ENCODE assay signal across 31 cellular contexts in genomic region chr2:213763358-213763757, GRCh38.
"Had no signal": no experiment of that assay in that cellular context is flagged by ENCODE, and none has a peak within 500 bp of the region (broad histone marks: within the 10 kb centered on the region; RNA-seq: fewer than 3 reads in every experiment).

No MANE protein-coding gene starts in this region.

- H3K4me1 ChIP-seq: esophagus muscularis mucosa, gastroesophageal sphincter had no signal

- H3K4me3 ChIP-seq: esophagus muscularis mucosa, gastroesophageal sphincter had no signal

- DNase-seq: activated B cell treated with CpG ODN at 0.5 μM for 24 hours; activated CD4-positive, alpha-beta memory T cell treated with anti-CD3 and anti-CD28 coated beads for 36 hours; activated CD4-positive, alpha-beta T cell treated with anti-CD3 and anti-CD28 coated beads for 36 hours; activated CD4-positive, alpha-beta T cell treated with anti-CD3 and anti-CD28 coated beads, Interleukin-2, amount 10 ng/mL, durations not matched to agents 24 days and 14 days; activated CD4-positive, CD25-positive, alpha-beta regulatory T cell treated with anti-CD3 and anti-CD28 coated beads, Interleukin-2, amount 50 U/mL, for 72 hours; activated CD8-positive, alpha-beta memory T cell treated with anti-CD3 and anti-CD28 coated beads, Interleukin-2, amount 10 ng/mL, durations not matched to agents 7 days and 5 days; activated CD8-positive, alpha-beta memory T cell treated with anti-CD3 and anti-CD28 coated beads, Interleukin-2, amount 50 U/mL, for 4 hours; activated CD8-positive, alpha-beta T cell treated with anti-CD3 and anti-CD28 coated beads, Interleukin-2, amount 10 ng/mL, durations not matched to agents 7 days and 5 days; activated gamma-delta T cell; activated naive CD4-positive, alpha-beta T cell; activated naive CD4-positive, alpha-beta T cell treated with anti-CD3 and anti-CD28 coated beads, Interleukin-2, amount 10 ng/mL, durations not matched to agents 7 days and 5 days; activated naive CD8-positive, alpha-beta T cell treated with anti-CD3 and anti-CD28 coated beads, Interleukin-2, amount 10 ng/mL, durations not matched to agents 7 days and 5 days; activated T-cell treated with anti-CD3 and anti-CD28 coated beads, Interleukin-2, amount 50 U/mL, for 1 hour; activated T-cell treated with anti-CD3 and anti-CD28 coated beads, Interleukin-2, amount 50 U/mL, for 48 hours; amniotic stem cell; anterior cingulate cortex; brain microvascular endothelial cell; caudate nucleus; cortex of kidney; dermis blood vessel endothelial cell; effector CD4-positive, alpha-beta T cell; effector memory CD8-positive, alpha-beta T cell; erythroblast; foreskin melanocyte; hippocampal formation; T-helper 17 cell; T1000; WERI-Rb-1 had no signal

- H3K27me3 ChIP-seq: brain microvascular endothelial cell, esophagus muscularis mucosa, gastroesophageal sphincter had no signal

- H3K27ac ChIP-seq: brain microvascular endothelial cell, esophagus muscularis mucosa, gastroesophageal sphincter, WERI-Rb-1 had no signal

- ATAC-seq: activated CD4-positive, alpha-beta T cell treated with anti-CD3 and anti-CD28 coated beads for 36 hours; activated CD8-positive, alpha-beta memory T cell treated with anti-CD3 and anti-CD28 coated beads, Interleukin-2, amount 10 ng/mL, durations not matched to agents 7 days and 5 days; activated CD8-positive, alpha-beta T cell treated with anti-CD3 and anti-CD28 coated beads, Interleukin-2, amount 10 ng/mL, durations not matched to agents 7 days and 5 days; activated naive CD4-positive, alpha-beta T cell treated with anti-CD3 and anti-CD28 coated beads, Interleukin-2, amount 50 U/mL, for 72 hours; effector memory CD8-positive, alpha-beta T cell; gastroesophageal sphincter; T-helper 17 cell had no signal

- H3K36me3 ChIP-seq: brain microvascular endothelial cell, esophagus muscularis mucosa, gastroesophageal sphincter, WERI-Rb-1 had no signal

- H3K9me3 ChIP-seq: esophagus muscularis mucosa, gastroesophageal sphincter had no signal
